ENCODE assay signal across 1 cellular context in the genomic region with DNA sequence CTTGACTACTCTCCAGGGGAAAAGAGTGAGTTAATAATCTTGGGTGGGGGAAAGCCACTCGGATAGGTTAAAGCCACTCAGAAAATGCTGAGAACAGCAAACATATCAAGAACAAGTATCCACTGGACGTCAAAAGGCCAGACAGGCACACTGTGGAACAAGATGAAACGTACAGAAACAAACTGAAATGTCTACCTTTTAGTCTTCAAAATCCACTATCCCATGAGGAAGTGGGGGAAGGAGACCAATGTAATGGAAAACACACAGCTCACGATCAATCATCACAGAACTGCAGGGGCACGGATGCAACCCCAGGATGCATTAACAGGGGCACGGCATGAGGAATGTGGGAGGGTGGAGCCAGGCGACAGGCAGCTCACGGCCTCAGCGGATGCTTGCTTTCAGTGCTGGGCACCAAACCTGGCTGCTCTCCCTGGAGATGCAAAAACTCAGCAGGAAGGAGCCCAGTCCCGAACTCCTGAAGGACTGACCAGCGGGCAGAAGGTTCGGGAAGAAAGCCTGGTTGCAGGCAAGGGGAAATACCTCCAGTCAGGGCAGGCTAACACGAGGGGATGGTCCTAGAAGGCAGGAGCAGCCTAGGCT.
TF ChIP-seq lines count a peak whose summit lies in the region.

No MANE protein-coding gene starts in this region.

TF ChIP-seq in HepG2, 621 proteins besides CTCF, POLR2A, EP300 and RAD21:
- TF ChIP-seq MAFK (conservative IDR thresholded peaks at IDR 0.05 in 1 of 2, IDR thresholded peaks at IDR 0.05 in 1 of 2; ENCODE audit: low read length in 2 of 2) (peak; percentile 48 to 71; a peak in 2 of 4 replicates), RBM22 (optimal IDR thresholded peaks at IDR 0.05; ENCODE audit: low read length) (peak; percentile 34), SOX6 (IDR thresholded peaks at IDR 0.05) (no peak), SOX6 (CRISPR knock-in tag; IDR thresholded peaks at IDR 0.05) (no peak), ZSCAN21 (CRISPR knock-in tag; IDR thresholded peaks at IDR 0.05; ENCODE audit: borderline replicate concordance) (peak; percentile 48; the same call in 1 of the 2 replicates), MAFF (IDR thresholded peaks at IDR 0.05; ENCODE audit: low read depth, low read length) (peak; percentile 43), RFXAP (CRISPR knock-in tag; IDR thresholded peaks at IDR 0.05; ENCODE audit: borderline replicate concordance) (no peak), SMARCC2 (IDR thresholded peaks at IDR 0.05) (no peak), HOXA3 (CRISPR knock-in tag; IDR thresholded peaks at IDR 0.05) (no peak), RXRA (CRISPR knock-in tag; IDR thresholded peaks at IDR 0.05) (no peak), REL (CRISPR knock-in tag; conservative IDR thresholded peaks at IDR 0.05) (no peak), MAF1 (CRISPR knock-in tag; IDR thresholded peaks at IDR 0.05; ENCODE audit: borderline replicate concordance) (no peak), CHD2 (IDR thresholded peaks at IDR 0.05; ENCODE audit: low read depth, low read length) (no peak), ZBTB38 (CRISPR knock-in tag; IDR thresholded peaks at IDR 0.05) (peak; percentile 53; the same call in 1 of the 2 replicates)
- TF ChIP-seq, protein P1, sequence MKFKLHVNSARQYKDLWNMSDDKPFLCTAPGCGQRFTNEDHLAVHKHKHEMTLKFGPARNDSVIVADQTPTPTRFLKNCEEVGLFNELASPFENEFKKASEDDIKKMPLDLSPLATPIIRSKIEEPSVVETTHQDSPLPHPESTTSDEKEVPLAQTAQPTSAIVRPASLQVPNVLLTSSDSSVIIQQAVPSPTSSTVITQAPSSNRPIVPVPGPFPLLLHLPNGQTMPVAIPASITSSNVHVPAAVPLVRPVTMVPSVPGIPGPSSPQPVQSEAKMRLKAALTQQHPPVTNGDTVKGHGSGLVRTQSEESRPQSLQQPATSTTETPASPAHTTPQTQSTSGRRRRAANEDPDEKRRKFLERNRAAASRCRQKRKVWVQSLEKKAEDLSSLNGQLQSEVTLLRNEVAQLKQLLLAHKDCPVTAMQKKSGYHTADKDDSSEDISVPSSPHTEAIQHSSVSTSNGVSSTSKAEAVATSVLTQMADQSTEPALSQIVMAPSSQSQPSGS (CRISPR knock-in tag; IDR thresholded peaks at IDR 0.05): no peak
- TF ChIP-seq, protein P2, sequence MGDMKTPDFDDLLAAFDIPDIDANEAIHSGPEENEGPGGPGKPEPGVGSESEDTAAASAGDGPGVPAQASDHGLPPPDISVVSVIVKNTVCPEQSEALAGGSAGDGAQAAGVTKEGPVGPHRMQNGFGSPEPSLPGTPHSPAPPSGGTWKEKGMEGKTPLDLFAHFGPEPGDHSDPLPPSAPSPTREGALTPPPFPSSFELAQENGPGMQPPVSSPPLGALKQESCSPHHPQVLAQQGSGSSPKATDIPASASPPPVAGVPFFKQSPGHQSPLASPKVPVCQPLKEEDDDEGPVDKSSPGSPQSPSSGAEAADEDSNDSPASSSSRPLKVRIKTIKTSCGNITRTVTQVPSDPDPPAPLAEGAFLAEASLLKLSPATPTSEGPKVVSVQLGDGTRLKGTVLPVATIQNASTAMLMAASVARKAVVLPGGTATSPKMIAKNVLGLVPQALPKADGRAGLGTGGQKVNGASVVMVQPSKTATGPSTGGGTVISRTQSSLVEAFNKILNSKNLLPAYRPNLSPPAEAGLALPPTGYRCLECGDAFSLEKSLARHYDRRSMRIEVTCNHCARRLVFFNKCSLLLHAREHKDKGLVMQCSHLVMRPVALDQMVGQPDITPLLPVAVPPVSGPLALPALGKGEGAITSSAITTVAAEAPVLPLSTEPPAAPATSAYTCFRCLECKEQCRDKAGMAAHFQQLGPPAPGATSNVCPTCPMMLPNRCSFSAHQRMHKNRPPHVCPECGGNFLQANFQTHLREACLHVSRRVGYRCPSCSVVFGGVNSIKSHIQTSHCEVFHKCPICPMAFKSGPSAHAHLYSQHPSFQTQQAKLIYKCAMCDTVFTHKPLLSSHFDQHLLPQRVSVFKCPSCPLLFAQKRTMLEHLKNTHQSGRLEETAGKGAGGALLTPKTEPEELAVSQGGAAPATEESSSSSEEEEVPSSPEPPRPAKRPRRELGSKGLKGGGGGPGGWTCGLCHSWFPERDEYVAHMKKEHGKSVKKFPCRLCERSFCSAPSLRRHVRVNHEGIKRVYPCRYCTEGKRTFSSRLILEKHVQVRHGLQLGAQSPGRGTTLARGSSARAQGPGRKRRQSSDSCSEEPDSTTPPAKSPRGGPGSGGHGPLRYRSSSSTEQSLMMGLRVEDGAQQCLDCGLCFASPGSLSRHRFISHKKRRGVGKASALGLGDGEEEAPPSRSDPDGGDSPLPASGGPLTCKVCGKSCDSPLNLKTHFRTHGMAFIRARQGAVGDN (CRISPR knock-in tag; IDR thresholded peaks at IDR 0.05): peak; percentile 40; the same call in 1 of the 2 replicates
- TF ChIP-seq, protein P3, sequence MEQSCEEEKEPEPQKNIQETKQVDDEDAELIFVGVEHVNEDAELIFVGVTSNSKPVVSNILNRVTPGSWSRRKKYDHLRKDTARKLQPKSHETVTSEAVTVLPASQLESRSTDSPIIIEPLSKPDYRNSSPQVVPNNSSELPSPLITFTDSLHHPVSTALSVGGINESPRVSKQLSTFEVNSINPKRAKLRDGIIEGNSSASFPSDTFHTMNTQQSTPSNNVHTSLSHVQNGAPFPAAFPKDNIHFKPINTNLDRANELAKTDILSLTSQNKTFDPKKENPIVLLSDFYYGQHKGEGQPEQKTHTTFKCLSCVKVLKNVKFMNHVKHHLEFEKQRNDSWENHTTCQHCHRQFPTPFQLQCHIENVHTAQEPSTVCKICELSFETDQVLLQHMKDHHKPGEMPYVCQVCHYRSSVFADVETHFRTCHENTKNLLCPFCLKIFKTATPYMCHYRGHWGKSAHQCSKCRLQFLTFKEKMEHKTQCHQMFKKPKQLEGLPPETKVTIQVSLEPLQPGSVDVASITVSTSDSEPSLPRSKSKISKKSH (CRISPR knock-in tag; IDR thresholded peaks at IDR 0.05; ENCODE audit: borderline replicate concordance): no peak
- TF ChIP-seq, protein P4, sequence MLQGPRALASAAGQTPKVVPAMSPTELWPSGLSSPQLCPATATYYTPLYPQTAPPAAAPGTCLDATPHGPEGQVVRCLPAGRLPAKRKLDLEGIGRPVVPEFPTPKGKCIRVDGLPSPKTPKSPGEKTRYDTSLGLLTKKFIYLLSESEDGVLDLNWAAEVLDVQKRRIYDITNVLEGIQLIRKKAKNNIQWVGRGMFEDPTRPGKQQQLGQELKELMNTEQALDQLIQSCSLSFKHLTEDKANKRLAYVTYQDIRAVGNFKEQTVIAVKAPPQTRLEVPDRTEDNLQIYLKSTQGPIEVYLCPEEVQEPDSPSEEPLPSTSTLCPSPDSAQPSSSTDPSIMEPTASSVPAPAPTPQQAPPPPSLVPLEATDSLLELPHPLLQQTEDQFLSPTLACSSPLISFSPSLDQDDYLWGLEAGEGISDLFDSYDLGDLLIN (CRISPR knock-in tag; IDR thresholded peaks at IDR 0.05; ENCODE audit: borderline replicate concordance): no peak
